ENCODE assay signal across 16 cellular contexts in the genomic region with DNA sequence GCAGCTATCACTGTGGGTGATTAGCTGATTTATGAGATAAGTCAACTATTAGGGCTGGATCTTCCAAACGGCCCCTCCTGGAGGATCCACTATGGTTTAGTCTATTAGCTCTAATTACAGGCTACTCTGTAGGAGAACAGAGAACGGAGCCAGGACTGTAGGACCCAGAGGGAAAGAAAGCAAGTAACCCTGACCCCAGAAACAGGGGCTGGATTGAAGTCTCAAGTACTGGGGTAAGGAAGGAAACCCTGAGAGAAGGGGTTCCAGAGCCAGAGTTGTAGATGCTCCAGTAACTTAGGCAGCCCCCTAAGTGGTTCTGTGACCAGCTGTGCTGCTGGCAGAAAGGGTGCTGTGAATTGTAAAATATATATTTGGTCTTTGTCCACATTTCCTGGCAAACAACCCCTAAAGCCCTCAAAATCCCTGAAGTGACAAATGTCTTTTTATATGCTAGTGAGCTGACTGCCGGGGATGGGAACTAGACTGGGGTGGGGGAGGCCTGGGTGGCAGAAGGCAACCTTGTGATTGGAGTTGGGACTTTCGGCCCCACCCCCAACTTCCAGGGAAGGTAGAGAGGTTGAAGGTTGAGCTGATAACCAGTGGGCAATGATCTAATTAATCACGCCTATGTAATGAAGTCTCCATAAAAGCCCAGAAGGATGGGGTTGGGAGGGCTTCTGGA. TPM values are rescaled to one million over a fixed set of nuclear protein-coding genes. Genes with fewer than 3 reads are reported as not detected.
DNase-seq lines count a peak whose midpoint lies in the region; ATAC-seq and TF ChIP-seq lines count a peak whose summit lies in the region.
"Had no signal": no experiment of that assay in that cellular context is flagged by ENCODE, and none has a peak within 500 bp of the region (broad histone marks: within the 10 kb centered on the region; RNA-seq: fewer than 3 reads in every experiment).

No MANE protein-coding gene starts in this region.

- H3K36me3 Mint-ChIP-seq in CD8-positive, alpha-beta T cell = peaks cover 30% of the 10 kb centered on the region
- peaks cover 33% of the 10 kb centered on the region for H3K36me3 Mint-ChIP-seq in endodermal cell (ENCODE audit: low read depth)
- H3K36me3 Mint-ChIP-seq in naive thymus-derived CD8-positive, alpha-beta T cell = peaks cover 0 to 42% (median 6%) of the 10 kb centered on the region in 3 donors

- no peaks in the 10 kb centered on the region for H3K27me3 ChIP-seq in CD8-positive, alpha-beta T cell (ENCODE audit: insufficient read depth, low read length)
- H3K27me3 ChIP-seq in HUES6 (ENCODE audit: control insufficient read depth, insufficient read depth, low read length) = no peaks in the 10 kb centered on the region
- H3K27me3 ChIP-seq in endodermal cell (ENCODE audit: control insufficient read depth, insufficient read depth, low read length, poor library complexity, severe bottlenecking) = no peaks in the 10 kb centered on the region
- no peaks in the 10 kb centered on the region for H3K27me3 ChIP-seq in GM23248 (replicated peaks; ENCODE audit: insufficient read depth)
- peaks cover 0 to 2% (median 0%) of the 10 kb centered on the region in 45 donors for H3K27me3 ChIP-seq in dorsolateral prefrontal cortex

- peaks cover 65% of the 10 kb centered on the region for H3K4me1 Mint-ChIP-seq in CD8-positive, alpha-beta T cell (ENCODE audit: low read depth)
- H3K4me1 Mint-ChIP-seq in endodermal cell = peaks cover 47% of the 10 kb centered on the region
- H3K4me1 Mint-ChIP-seq in naive thymus-derived CD8-positive, alpha-beta T cell = peaks cover 51 to 90% (median 78%) of the 10 kb centered on the region in 4 donors

- H2AFZ ChIP-seq in GM23248 = no peak overlapping the region

- H3K4me3 Mint-ChIP-seq in CD8-positive, alpha-beta T cell = peak overlapping the region; percentile 47
- peak overlapping the region; percentile 88 for H3K4me3 Mint-ChIP-seq in endodermal cell
- peak overlapping the region in 9 of 10 donors; percentile 93 to 99 (median 94) for H3K4me3 Mint-ChIP-seq in naive thymus-derived CD8-positive, alpha-beta T cell

- CTCF ChIA-PET in CD8-positive, alpha-beta T cell (lab: Charles Lee) = interaction anchor here (0.9 to 9.1 kb wide), 11 partner anchors 10 to 190 kb away, joined by 3 to 68 read pairs (median 5); no protein-coding TSS in a partner anchor

- peak overlapping the region; percentile 14 for H3K9ac ChIP-seq in HUES6 (ENCODE audit: low read length)
- H3K9ac ChIP-seq in endodermal cell (ENCODE audit: extremely low read depth, low read length, poor library complexity, severe bottlenecking) = no peak overlapping the region
- no peak overlapping the region for H3K9ac ChIP-seq in GM23248

- H3K27ac Mint-ChIP-seq in CD8-positive, alpha-beta T cell = peak overlapping the region; percentile 29
- H3K27ac Mint-ChIP-seq in endodermal cell = peak overlapping the region; percentile 55
- peak overlapping the region; percentile 65 to 98 (median 87) for H3K27ac Mint-ChIP-seq in naive thymus-derived CD8-positive, alpha-beta T cell
- H3K27ac Mint-ChIP-seq: activated T-helper 2 cell treated with anti-CD3 and anti-CD28 coated beads, Interferon-gamma antibody, Interleukin-2, Interleukin-4, amounts not matched to agents 10 μg/mL and 5 μg/mL and 100 μg/mL, durations not matched to agents 14 hours and 24 hours and 36 hours had no signal

- peaks cover 19% of the 10 kb centered on the region for H3K36me3 ChIP-seq in CD8-positive, alpha-beta T cell (ENCODE audit: insufficient read depth, low read length)
- H3K36me3 ChIP-seq in HUES6 (ENCODE audit: control insufficient read depth, insufficient read depth, low read length) (peaks cover 36% of the 10 kb centered on the region), endodermal cell (ENCODE audit: control insufficient read depth, insufficient read depth, low read length) (no peaks in the 10 kb centered on the region), GM23248 (ENCODE audit: low read depth) (no peaks in the 10 kb centered on the region)

- no peaks in the 10 kb centered on the region for H3K9me3 Mint-ChIP-seq in CD8-positive, alpha-beta T cell
- no peaks in the 10 kb centered on the region for H3K9me3 Mint-ChIP-seq in endodermal cell
- no peaks in the 10 kb centered on the region for H3K9me3 Mint-ChIP-seq in naive thymus-derived CD8-positive, alpha-beta T cell
- H3K9me3 Mint-ChIP-seq: activated T-helper 2 cell treated with anti-CD3 and anti-CD28 coated beads, Interferon-gamma antibody, Interleukin-2, Interleukin-4, amounts not matched to agents 10 μg/mL and 5 μg/mL and 100 μg/mL, durations not matched to agents 14 hours and 24 hours and 36 hours had no signal

- H3K79me2 ChIP-seq in GM23248 (ENCODE audit: insufficient read depth) = no peaks in the 10 kb centered on the region

- H4K20me1 ChIP-seq in GM23248 (ENCODE audit: insufficient read depth) = no peaks in the 10 kb centered on the region

- no peaks in the 10 kb centered on the region for H3F3A ChIP-seq in GM23248 (ENCODE audit: insufficient read depth)

- H3K27me3 Mint-ChIP-seq in CD8-positive, alpha-beta T cell (ENCODE audit: low read depth) = no peaks in the 10 kb centered on the region
- H3K27me3 Mint-ChIP-seq in endodermal cell (ENCODE audit: insufficient read depth) = no peaks in the 10 kb centered on the region
- H3K27me3 Mint-ChIP-seq in naive thymus-derived CD8-positive, alpha-beta T cell = peaks cover 0 to 9% (median 0%) of the 10 kb centered on the region in 5 donors

- peaks cover 56% of the 10 kb centered on the region for H3K4me1 ChIP-seq in CD8-positive, alpha-beta T cell (ENCODE audit: insufficient read depth, low read length)
- peaks cover 48% of the 10 kb centered on the region for H3K4me1 ChIP-seq in HUES6 (ENCODE audit: control insufficient read depth, insufficient read depth, low read length)
- peaks cover 15% of the 10 kb centered on the region for H3K4me1 ChIP-seq in endodermal cell (ENCODE audit: control insufficient read depth, insufficient read depth, low read length)
- peaks cover 20% of the 10 kb centered on the region for H3K4me1 ChIP-seq in GM23248 (ENCODE audit: insufficient read depth)

- no peaks in the 10 kb centered on the region for H3K9me3 ChIP-seq in CD8-positive, alpha-beta T cell (ENCODE audit: low read length)
- H3K9me3 ChIP-seq in HUES6 (ENCODE audit: control insufficient read depth, insufficient read depth, low read depth, low read length) (no peaks in the 10 kb centered on the region), endodermal cell (ENCODE audit: control insufficient read depth, low read length) (no peaks in the 10 kb centered on the region), GM23248 (ENCODE audit: low read depth) (no peaks in the 10 kb centered on the region)

- no peak overlapping the region for H3K4me3 ChIP-seq in CD8-positive, alpha-beta T cell (ENCODE audit: low read depth, low read length)
- peak overlapping the region; percentile 34 for H3K4me3 ChIP-seq in HUES6 (ENCODE audit: low read depth, low read length)
- no peak overlapping the region for H3K4me3 ChIP-seq in endodermal cell (ENCODE audit: low read length)
- H3K4me3 ChIP-seq in GM23248 = no peak overlapping the region
- H3K4me3 ChIP-seq in dorsolateral prefrontal cortex = no peak overlapping the region

- H3K27ac ChIP-seq in CD8-positive, alpha-beta T cell (ENCODE audit: low read depth, low read length) = no peak overlapping the region
- peak overlapping the region; percentile 15; the same call in 1 of the 2 replicates for H3K27ac ChIP-seq in HUES6 (ENCODE audit: low read depth, low read length)
- H3K27ac ChIP-seq in endodermal cell (ENCODE audit: low read depth, low read length) = no peak overlapping the region
- H3K27ac ChIP-seq in GM23248 = no peak overlapping the region
- H3K27ac ChIP-seq in dorsolateral prefrontal cortex = no peak overlapping the region

- H3K4me2 ChIP-seq in GM23248 (ENCODE audit: unreplicated experiment) = no peak overlapping the region

- WGBS in endodermal cell (ENCODE audit: insufficient coverage in 1 of 2, insufficient read length in 1 of 2), 2 experiments = 39 to 50% methylated on average over 2 to 5 of the region's 5 CpGs
- WGBS in GM23248 (ENCODE audit: low coverage in 1 of 2, low lambda C conversion rate in 2 of 2, missing lambda C conversion rate in 2 of 2), 2 experiments = 74 to 80% methylated on average over 5 of the region's 5 CpGs

- POLR2A ChIA-PET in CD8-positive, alpha-beta T cell (lab: Charles Lee) = interaction anchor here (0.8 to 5.5 kb wide), 5 partner anchors 14 to 118 kb away, joined by 3 to 31 read pairs (median 4); a partner anchor contains a TSS
- POLR2A ChIA-PET in naive thymus-derived CD8-positive, alpha-beta T cell (lab: Charles Lee) = interaction anchor here (0.6 to 11.1 kb wide), 8 partner anchors 13 to 917 kb away, joined by 3 to 184 read pairs (median 14); a partner anchor contains a TSS

- DNase-seq in CD8-positive, alpha-beta T cell = no peak
- peak; percentile 88 for DNase-seq in endodermal cell
- DNase-seq in naive thymus-derived CD8-positive, alpha-beta T cell = no peak
- DNase-seq in GM23248 = no peak
- DNase-seq in dorsolateral prefrontal cortex = no peak
- DNase-seq: activated CD4-positive, CD25-positive, alpha-beta regulatory T cell; amygdala; cerebellar nuclear complex; mammary epithelial cell; RPMI8226 had no signal

- in situ Hi-C loops in GM23248 (cut with MboI) = no loop called here

- intact Hi-C loops in CD8-positive, alpha-beta T cell (cut with DNase I, micrococcal nuclease) = loop anchor here in 1 of 2 experiments (5.0 kb wide), 2 partner anchors 99 to 119 kb away; a partner anchor contains a TSS
- intact Hi-C loops in dorsolateral prefrontal cortex (cut with DNase I) = no loop called here

- H3K9me2 ChIP-seq in GM23248 (ENCODE audit: insufficient read depth) = no peaks in the 10 kb centered on the region

- no peak for ATAC-seq in CD8-positive, alpha-beta T cell
- ATAC-seq in naive thymus-derived CD8-positive, alpha-beta T cell = no peak
- ATAC-seq in HG03342 (IDR thresholded peaks at IDR 0.05; ENCODE audit: unreplicated experiment) = no peak

- no peak for TF ChIP-seq CTCF in CD8-positive, alpha-beta T cell (IDR thresholded peaks at IDR 0.05)
- TF ChIP-seq CTCF in endodermal cell (conservative IDR thresholded peaks at IDR 0.05) = no peak
- no peak for TF ChIP-seq CTCF in dorsolateral prefrontal cortex (IDR thresholded peaks at IDR 0.05 in 54 of 56, conservative IDR thresholded peaks at IDR 0.05 in 2 of 56; ENCODE audit: low read depth in 1 of 56, partially characterized antibody in 56 of 56)

RNA-seq across cellular contexts. Expression of a gene that starts 2.8 kb away (rescaled TPM):
- total RNA-seq in CD8-positive, alpha-beta T cell = 10 to 100 TPM in 1 of 2 experiments, 1 to 10 TPM in 1; 8.3 to 13.1 TPM
- total RNA-seq in endodermal cell (100 to 1,000 TPM in 1 of 2 donors, 10 to 100 TPM in 1; 70.0 to 103 TPM), dorsolateral prefrontal cortex (1 to 10 TPM in 16 of 120 experiments, under 1 TPM in 70, not detected in 34; 0.17 to 2.5 (median 0.62) TPM)
- 8.4 TPM for polyA plus RNA-seq in endodermal cell (2013, experiment 1 of 2)
- polyA plus RNA-seq in endodermal cell (2013, experiment 2 of 2) = 5.8 TPM
- 10 to 100 TPM; 44.8 to 44.9 TPM for total RNA-seq in naive thymus-derived CD8-positive, alpha-beta T cell
- polyA plus RNA-seq in naive thymus-derived CD8-positive, alpha-beta T cell = 10 to 100 TPM; 10.1 to 37.1 (median 16.2) TPM
- total RNA-seq in GM23248 (2014; rRNA removed; shearing (Covaris generic)) = not detected in 2 replicates
- polyA plus RNA-seq in GM23248 (2016; fragmentation: Nextera tagmentation; extraction: Ambion mirVana) = 0.80 and 0.83 TPM in 2 replicates
- total RNA-seq: fibroblast of villous mesenchyme had no signal
- polyA plus RNA-seq: neural cell had no signal

RNA-seq across cellular contexts. Expression of a gene that starts 24.7 kb away (rescaled TPM):
- total RNA-seq in CD8-positive, alpha-beta T cell = 100 to 1,000 TPM; 107 to 111 TPM
- 100 to 1,000 TPM; 127 to 161 TPM for total RNA-seq in endodermal cell
- polyA plus RNA-seq in endodermal cell (2013, experiment 1 of 2) = 116 TPM
- polyA plus RNA-seq in endodermal cell (2013, experiment 2 of 2) = 102 TPM
- total RNA-seq in naive thymus-derived CD8-positive, alpha-beta T cell = 100 to 1,000 TPM; 138 to 151 TPM
- polyA plus RNA-seq in naive thymus-derived CD8-positive, alpha-beta T cell = 100 to 1,000 TPM in 1 of 3 donors, 10 to 100 TPM in 2; 58.6 to 142 (median 82.6) TPM
- total RNA-seq in GM23248 (2014; rRNA removed; shearing (Covaris generic)) = 140 and 148 TPM in 2 replicates
- 380 and 396 TPM in 2 replicates for polyA plus RNA-seq in GM23248 (2016; fragmentation: Nextera tagmentation; extraction: Ambion mirVana)
- 100 to 1,000 TPM in 70 of 120 experiments, 10 to 100 TPM in 50; 67.5 to 174 (median 103) TPM for total RNA-seq in dorsolateral prefrontal cortex

RNA-seq across cellular contexts. Expression of a gene that starts 37.4 kb away (rescaled TPM):
- not detected for total RNA-seq in CD8-positive, alpha-beta T cell
- total RNA-seq in endodermal cell = under 1 TPM in 1 of 2 donors, not detected in 1; 0.37 TPM
- not detected for polyA plus RNA-seq in endodermal cell (2013, experiment 1 of 2)
- polyA plus RNA-seq in endodermal cell (2013, experiment 2 of 2) = not detected
- 1 to 10 TPM in 1 of 2 experiments, under 1 TPM in 1; 0.96 to 1.0 TPM for total RNA-seq in naive thymus-derived CD8-positive, alpha-beta T cell
- polyA plus RNA-seq in naive thymus-derived CD8-positive, alpha-beta T cell = under 1 TPM in 1 of 3 donors, not detected in 2; 0.23 TPM
- not detected in 2 replicates for total RNA-seq in GM23248 (2014; rRNA removed; shearing (Covaris generic))
- not detected in 2 replicates for polyA plus RNA-seq in GM23248 (2016; fragmentation: Nextera tagmentation; extraction: Ambion mirVana)
- under 1 TPM in 9 of 120 experiments, not detected in 111; 0.48 to 0.93 (median 0.86) TPM for total RNA-seq in dorsolateral prefrontal cortex
- total RNA-seq: activated CD8-positive, alpha-beta memory T cell treated with anti-CD3 and anti-CD28 coated beads for 36 hours; activated T-helper 2 cell treated with anti-CD3 and anti-CD28 coated beads, Interferon-gamma antibody, Interleukin-2, Interleukin-4, amounts not matched to agents 10 μg/mL and 5 μg/mL and 100 μg/mL, durations not matched to agents 14 hours and 24 hours and 36 hours; fibroblast of villous mesenchyme had no signal
- polyA plus RNA-seq: mammary epithelial cell, neural cell had no signal

RNA-seq across cellular contexts. Expression of a gene that starts 43.3 kb away (rescaled TPM):
- under 1 TPM; 0.30 to 0.36 TPM for total RNA-seq in CD8-positive, alpha-beta T cell
- total RNA-seq in endodermal cell (1 to 10 TPM; 1.9 to 3.6 TPM), dorsolateral prefrontal cortex (100 to 1,000 TPM in 114 of 120 experiments, 10 to 100 TPM in 6; 83.0 to 177 (median 133) TPM)
- 26.5 TPM for polyA plus RNA-seq in endodermal cell (2013, experiment 1 of 2)
- polyA plus RNA-seq in endodermal cell (2013, experiment 2 of 2) = 21.7 TPM
- total RNA-seq in naive thymus-derived CD8-positive, alpha-beta T cell = 1 to 10 TPM in 1 of 2 experiments, under 1 TPM in 1; 0.78 to 1.2 TPM
- polyA plus RNA-seq in naive thymus-derived CD8-positive, alpha-beta T cell = 1 to 10 TPM in 1 of 3 donors, under 1 TPM in 2; 0.44 to 1.1 (median 0.54) TPM
- 3.0 TPM in 2 replicates for total RNA-seq in GM23248 (2014; rRNA removed; shearing (Covaris generic))
- polyA plus RNA-seq in GM23248 (2016; fragmentation: Nextera tagmentation; extraction: Ambion mirVana) = 0.50 and 1.1 TPM in 2 replicates

Comparison
In these comparisons a context has a peak if more than half of its experiments do, and no peak if none do; other contexts are left out.
1. H3K27ac Mint-ChIP-seq: peak in every context shown above with its lines; median percentile 87 in naive thymus-derived CD8-positive, alpha-beta T cell; 55 in endodermal cell; 29 in CD8-positive, alpha-beta T cell.